ENCODE assay signal across 1 cellular context in the genomic region with DNA sequence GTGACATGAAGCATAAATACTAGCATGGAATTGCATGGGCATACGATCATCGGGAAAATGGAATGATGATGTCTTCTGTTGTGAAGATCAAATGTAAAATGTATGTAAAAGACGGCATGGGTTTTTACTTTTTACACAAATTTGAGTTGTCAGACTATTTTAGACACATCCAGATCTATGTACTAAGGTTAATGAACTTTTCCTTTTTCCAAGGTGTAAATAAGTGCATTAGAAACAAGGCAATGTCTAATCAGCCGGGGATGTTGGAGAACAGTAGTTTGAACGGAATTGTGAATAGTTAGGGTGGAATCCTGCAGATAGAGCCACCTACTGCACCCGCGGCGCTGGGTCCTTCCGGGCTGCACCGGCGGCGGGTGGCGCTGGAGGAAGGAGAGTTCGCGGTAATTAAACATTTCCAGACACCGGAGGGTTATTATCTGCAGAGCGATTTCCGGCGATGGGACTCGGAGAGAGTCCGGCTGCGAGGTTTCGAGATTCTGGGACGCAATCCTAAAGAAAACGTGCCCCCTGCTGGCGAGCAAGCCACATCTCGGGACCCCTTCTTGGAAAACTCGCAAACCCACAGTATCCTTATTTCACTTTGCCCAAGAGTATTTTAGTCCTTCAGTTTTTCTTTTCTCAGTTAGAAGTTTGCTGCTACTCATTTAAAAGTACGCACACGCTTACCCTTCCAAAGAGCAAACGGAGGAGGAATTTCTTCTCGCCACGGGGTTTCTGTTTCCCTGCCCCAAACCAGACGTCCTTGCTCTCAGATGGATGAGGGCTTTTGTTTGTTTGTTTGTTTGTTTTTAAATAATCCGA.
TF ChIP-seq lines count a peak whose summit lies in the region.

No MANE protein-coding gene starts in this region.

TF ChIP-seq in HepG2, 621 proteins besides CTCF, POLR2A, EP300 and RAD21 (continued from another document and continues in another):
- TF ChIP-seq ZNF281 (CRISPR knock-in tag; IDR thresholded peaks at IDR 0.05; ENCODE audit: borderline replicate concordance): no peak
- no peak for TF ChIP-seq ZFP62 (CRISPR knock-in tag; IDR thresholded peaks at IDR 0.05)
- no peak for TF ChIP-seq MATR3 (CRISPR knock-in tag; IDR thresholded peaks at IDR 0.05)
- no peak for TF ChIP-seq NFIC (IDR thresholded peaks at IDR 0.05; ENCODE audit: low read length)
- TF ChIP-seq ZFP41 (CRISPR knock-in tag; IDR thresholded peaks at IDR 0.05; ENCODE audit: borderline replicate concordance): no peak
- TF ChIP-seq SAP130 (CRISPR knock-in tag; IDR thresholded peaks at IDR 0.05; ENCODE audit: low read depth): peak; percentile 34; the same call in 1 of the 2 replicates
- TF ChIP-seq TFDP1 (CRISPR knock-in tag; IDR thresholded peaks at IDR 0.05; ENCODE audit: borderline replicate concordance): no peak
- no peak for TF ChIP-seq ZBTB7A (CRISPR knock-in tag; IDR thresholded peaks at IDR 0.05)
- TF ChIP-seq NR1H2 (CRISPR knock-in tag; IDR thresholded peaks at IDR 0.05; ENCODE audit: borderline replicate concordance, low read depth): no peak
- no peak for TF ChIP-seq ZNF350 (CRISPR knock-in tag; IDR thresholded peaks at IDR 0.05; ENCODE audit: borderline replicate concordance, low read depth)
- peak; percentile 34; the same call in 1 of the 2 replicates for TF ChIP-seq ZNF501 (CRISPR knock-in tag; IDR thresholded peaks at IDR 0.05)
- TF ChIP-seq SIX1 (CRISPR knock-in tag; IDR thresholded peaks at IDR 0.05; ENCODE audit: borderline replicate concordance): no peak
- no peak for TF ChIP-seq ZNF567 (CRISPR knock-in tag; IDR thresholded peaks at IDR 0.05; ENCODE audit: borderline replicate concordance)
- no peak for TF ChIP-seq XBP1 (CRISPR knock-in tag; IDR thresholded peaks at IDR 0.05)
- TF ChIP-seq GABPB1 (CRISPR knock-in tag; IDR thresholded peaks at IDR 0.05): peak; percentile 77
- no peak for TF ChIP-seq ZNF34 (CRISPR knock-in tag; IDR thresholded peaks at IDR 0.05; ENCODE audit: borderline replicate concordance)
- TF ChIP-seq ZNF746 (CRISPR knock-in tag; IDR thresholded peaks at IDR 0.05): no peak
- no peak for TF ChIP-seq ZMYM3 (CRISPR knock-in tag; IDR thresholded peaks at IDR 0.05)
- 0 out of 2 replicates have a peak, but pooled peaks have one; percentile 29 for TF ChIP-seq NKX3-1 (CRISPR knock-in tag; IDR thresholded peaks at IDR 0.05)
- no peak for TF ChIP-seq MAF1 (CRISPR knock-in tag; IDR thresholded peaks at IDR 0.05; ENCODE audit: borderline replicate concordance)
- no peak for TF ChIP-seq EED (CRISPR knock-in tag; IDR thresholded peaks at IDR 0.05)
- 0 out of 2 replicates have a peak, but pooled peaks have one; percentile 59 for TF ChIP-seq BRF2 (CRISPR knock-in tag; IDR thresholded peaks at IDR 0.05)
- TF ChIP-seq MYPOP (CRISPR knock-in tag; IDR thresholded peaks at IDR 0.05): 0 out of 2 replicates have a peak, but pooled peaks have one; percentile 24
- TF ChIP-seq PAWR (CRISPR knock-in tag; IDR thresholded peaks at IDR 0.05; ENCODE audit: borderline replicate concordance): no peak
- TF ChIP-seq SNAI1 (CRISPR knock-in tag; IDR thresholded peaks at IDR 0.05; ENCODE audit: borderline replicate concordance): 0 out of 2 replicates have a peak, but pooled peaks have one; percentile 40
- TF ChIP-seq ZNF383 (CRISPR knock-in tag; IDR thresholded peaks at IDR 0.05; ENCODE audit: borderline replicate concordance): no peak
- no peak; the same call in 1 of the 2 replicates for TF ChIP-seq PITX1 (CRISPR knock-in tag; IDR thresholded peaks at IDR 0.05)
- TF ChIP-seq ZNF891 (CRISPR knock-in tag; IDR thresholded peaks at IDR 0.05): no peak
- TF ChIP-seq ZSCAN20 (CRISPR knock-in tag; IDR thresholded peaks at IDR 0.05; ENCODE audit: borderline replicate concordance): no peak
- no peak for TF ChIP-seq ZMYM2 (CRISPR knock-in tag; IDR thresholded peaks at IDR 0.05)
- TF ChIP-seq DR1 (CRISPR knock-in tag; IDR thresholded peaks at IDR 0.05): no peak
- no peak for TF ChIP-seq ZC3H4 (CRISPR knock-in tag; IDR thresholded peaks at IDR 0.05; ENCODE audit: borderline replicate concordance)
- TF ChIP-seq, protein P1, sequence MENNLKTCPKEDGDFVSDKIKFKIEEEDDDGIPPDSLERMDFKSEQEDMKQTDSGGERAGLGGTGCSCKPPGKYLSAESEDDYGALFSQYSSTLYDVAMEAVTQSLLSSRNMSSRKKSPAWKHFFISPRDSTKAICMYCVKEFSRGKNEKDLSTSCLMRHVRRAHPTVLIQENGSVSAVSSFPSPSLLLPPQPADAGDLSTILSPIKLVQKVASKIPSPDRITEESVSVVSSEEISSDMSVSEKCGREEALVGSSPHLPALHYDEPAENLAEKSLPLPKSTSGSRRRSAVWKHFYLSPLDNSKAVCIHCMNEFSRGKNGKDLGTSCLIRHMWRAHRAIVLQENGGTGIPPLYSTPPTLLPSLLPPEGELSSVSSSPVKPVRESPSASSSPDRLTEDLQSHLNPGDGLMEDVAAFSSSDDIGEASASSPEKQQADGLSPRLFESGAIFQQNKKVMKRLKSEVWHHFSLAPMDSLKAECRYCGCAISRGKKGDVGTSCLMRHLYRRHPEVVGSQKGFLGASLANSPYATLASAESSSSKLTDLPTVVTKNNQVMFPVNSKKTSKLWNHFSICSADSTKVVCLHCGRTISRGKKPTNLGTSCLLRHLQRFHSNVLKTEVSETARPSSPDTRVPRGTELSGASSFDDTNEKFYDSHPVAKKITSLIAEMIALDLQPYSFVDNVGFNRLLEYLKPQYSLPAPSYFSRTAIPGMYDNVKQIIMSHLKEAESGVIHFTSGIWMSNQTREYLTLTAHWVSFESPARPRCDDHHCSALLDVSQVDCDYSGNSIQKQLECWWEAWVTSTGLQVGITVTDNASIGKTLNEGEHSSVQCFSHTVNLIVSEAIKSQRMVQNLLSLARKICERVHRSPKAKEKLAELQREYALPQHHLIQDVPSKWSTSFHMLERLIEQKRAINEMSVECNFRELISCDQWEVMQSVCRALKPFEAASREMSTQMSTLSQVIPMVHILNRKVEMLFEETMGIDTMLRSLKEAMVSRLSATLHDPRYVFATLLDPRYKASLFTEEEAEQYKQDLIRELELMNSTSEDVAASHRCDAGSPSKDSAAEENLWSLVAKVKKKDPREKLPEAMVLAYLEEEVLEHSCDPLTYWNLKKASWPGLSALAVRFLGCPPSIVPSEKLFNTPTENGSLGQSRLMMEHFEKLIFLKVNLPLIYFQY (CRISPR knock-in tag; IDR thresholded peaks at IDR 0.05; ENCODE audit: borderline replicate concordance): 0 out of 2 replicates have a peak, but pooled peaks have one; percentile 28
- no peak; the same call in 1 of the 2 replicates for TF ChIP-seq MED1 (CRISPR knock-in tag; IDR thresholded peaks at IDR 0.05)
- peak; percentile 41 for TF ChIP-seq ELF3 (CRISPR knock-in tag; IDR thresholded peaks at IDR 0.05)
- TF ChIP-seq NFATC3 (CRISPR knock-in tag; IDR thresholded peaks at IDR 0.05): 0 out of 2 replicates have a peak, but pooled peaks have one; percentile 18
- no peak for TF ChIP-seq ZBTB44 (CRISPR knock-in tag; IDR thresholded peaks at IDR 0.05)
- TF ChIP-seq FOSL2 (CRISPR knock-in tag; IDR thresholded peaks at IDR 0.05): peak; percentile 11; the same call in 1 of the 2 replicates
- TF ChIP-seq, protein P2, sequence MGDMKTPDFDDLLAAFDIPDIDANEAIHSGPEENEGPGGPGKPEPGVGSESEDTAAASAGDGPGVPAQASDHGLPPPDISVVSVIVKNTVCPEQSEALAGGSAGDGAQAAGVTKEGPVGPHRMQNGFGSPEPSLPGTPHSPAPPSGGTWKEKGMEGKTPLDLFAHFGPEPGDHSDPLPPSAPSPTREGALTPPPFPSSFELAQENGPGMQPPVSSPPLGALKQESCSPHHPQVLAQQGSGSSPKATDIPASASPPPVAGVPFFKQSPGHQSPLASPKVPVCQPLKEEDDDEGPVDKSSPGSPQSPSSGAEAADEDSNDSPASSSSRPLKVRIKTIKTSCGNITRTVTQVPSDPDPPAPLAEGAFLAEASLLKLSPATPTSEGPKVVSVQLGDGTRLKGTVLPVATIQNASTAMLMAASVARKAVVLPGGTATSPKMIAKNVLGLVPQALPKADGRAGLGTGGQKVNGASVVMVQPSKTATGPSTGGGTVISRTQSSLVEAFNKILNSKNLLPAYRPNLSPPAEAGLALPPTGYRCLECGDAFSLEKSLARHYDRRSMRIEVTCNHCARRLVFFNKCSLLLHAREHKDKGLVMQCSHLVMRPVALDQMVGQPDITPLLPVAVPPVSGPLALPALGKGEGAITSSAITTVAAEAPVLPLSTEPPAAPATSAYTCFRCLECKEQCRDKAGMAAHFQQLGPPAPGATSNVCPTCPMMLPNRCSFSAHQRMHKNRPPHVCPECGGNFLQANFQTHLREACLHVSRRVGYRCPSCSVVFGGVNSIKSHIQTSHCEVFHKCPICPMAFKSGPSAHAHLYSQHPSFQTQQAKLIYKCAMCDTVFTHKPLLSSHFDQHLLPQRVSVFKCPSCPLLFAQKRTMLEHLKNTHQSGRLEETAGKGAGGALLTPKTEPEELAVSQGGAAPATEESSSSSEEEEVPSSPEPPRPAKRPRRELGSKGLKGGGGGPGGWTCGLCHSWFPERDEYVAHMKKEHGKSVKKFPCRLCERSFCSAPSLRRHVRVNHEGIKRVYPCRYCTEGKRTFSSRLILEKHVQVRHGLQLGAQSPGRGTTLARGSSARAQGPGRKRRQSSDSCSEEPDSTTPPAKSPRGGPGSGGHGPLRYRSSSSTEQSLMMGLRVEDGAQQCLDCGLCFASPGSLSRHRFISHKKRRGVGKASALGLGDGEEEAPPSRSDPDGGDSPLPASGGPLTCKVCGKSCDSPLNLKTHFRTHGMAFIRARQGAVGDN (CRISPR knock-in tag; IDR thresholded peaks at IDR 0.05): peak; percentile 56
- no peak for TF ChIP-seq DMTF1 (CRISPR knock-in tag; IDR thresholded peaks at IDR 0.05)
